In the genomic region with DNA sequence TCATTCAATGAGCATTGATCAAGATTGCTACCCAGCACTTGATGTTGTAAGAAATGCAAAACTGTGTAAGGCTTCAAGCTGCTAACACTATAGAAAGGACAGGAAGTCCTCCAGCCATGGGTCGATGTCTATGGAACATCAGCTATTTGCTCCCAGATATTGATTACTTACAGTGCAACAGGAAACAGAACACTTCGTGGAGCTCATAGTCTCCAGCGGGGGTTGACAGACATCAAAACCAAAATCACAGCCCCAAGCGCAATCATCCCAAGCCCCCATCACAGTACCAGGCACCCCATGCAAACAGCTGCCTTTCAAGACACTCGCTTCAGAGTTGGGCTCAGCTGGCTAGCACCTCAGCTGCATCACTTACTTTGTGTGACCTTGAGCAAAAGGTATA, we compare ENCODE assay signal across 1 cellular context.
TF ChIP-seq lines count a peak whose summit lies in the region.

No MANE protein-coding gene starts in this region.

TF ChIP-seq in HepG2, 621 proteins besides CTCF, POLR2A, EP300 and RAD21 (continued from another document and continues in another):
- no peak for TF ChIP-seq RERE (CRISPR knock-in tag; IDR thresholded peaks at IDR 0.05; ENCODE audit: low read depth)
- no peak for TF ChIP-seq SUZ12 (IDR thresholded peaks at IDR 0.05; ENCODE audit: low read depth, low read length)
- peak; percentile 11; the same call in 1 of the 2 replicates for TF ChIP-seq THAP11 (CRISPR knock-in tag; IDR thresholded peaks at IDR 0.05)
- no peak for TF ChIP-seq SRSF1 (optimal IDR thresholded peaks at IDR 0.05; ENCODE audit: low read depth, low read length)
- no peak for TF ChIP-seq ZNF720 (CRISPR knock-in tag; IDR thresholded peaks at IDR 0.05)
- TF ChIP-seq RFX1 (IDR thresholded peaks at IDR 0.05), result no peak
- TF ChIP-seq TCF12 (IDR thresholded peaks at IDR 0.05), result no peak
- no peak for TF ChIP-seq TCF12 (CRISPR knock-in tag; IDR thresholded peaks at IDR 0.05)
- TF ChIP-seq, protein P1, sequence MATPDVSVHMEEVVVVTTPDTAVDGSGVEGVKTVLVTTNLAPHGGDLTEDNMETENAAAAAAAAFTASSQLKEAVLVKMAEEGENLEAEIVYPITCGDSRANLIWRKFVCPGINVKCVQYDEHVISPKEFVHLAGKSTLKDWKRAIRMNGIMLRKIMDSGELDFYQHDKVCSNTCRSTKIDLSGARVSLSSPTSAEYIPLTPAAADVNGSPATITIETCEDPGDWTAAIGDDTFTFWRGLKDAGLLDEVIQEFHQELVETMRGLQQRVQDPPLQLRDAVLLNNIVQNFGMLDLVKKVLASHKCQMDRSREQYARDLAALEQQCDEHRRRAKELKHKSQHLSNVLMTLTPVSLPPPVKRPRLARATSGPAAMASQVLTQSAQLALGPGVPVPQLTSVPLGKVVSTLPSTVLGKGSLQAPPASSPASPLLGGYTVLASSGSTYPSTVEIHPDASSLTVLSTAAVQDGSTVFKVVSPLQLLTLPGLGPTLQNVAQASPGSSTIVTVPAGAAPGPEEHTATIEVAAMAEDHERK (CRISPR knock-in tag; IDR thresholded peaks at IDR 0.05; ENCODE audit: low read depth), result no peak
- no peak for TF ChIP-seq ZNF530 (CRISPR knock-in tag; IDR thresholded peaks at IDR 0.05; ENCODE audit: low read depth)
- no peak for TF ChIP-seq SOX13 (IDR thresholded peaks at IDR 0.05)
- TF ChIP-seq SOX13 (CRISPR knock-in tag; conservative IDR thresholded peaks at IDR 0.05 in 1 of 2, IDR thresholded peaks at IDR 0.05 in 1 of 2), result 0 out of 4 replicates have a peak, but pooled peaks of 1 of the 2 experiments have one; percentile 29
- TF ChIP-seq ZSCAN21 (CRISPR knock-in tag; IDR thresholded peaks at IDR 0.05; ENCODE audit: borderline replicate concordance), result no peak
- TF ChIP-seq HHEX (CRISPR knock-in tag; IDR thresholded peaks at IDR 0.05), result no peak
- TF ChIP-seq AFF4 (CRISPR knock-in tag; IDR thresholded peaks at IDR 0.05), result no peak
- no peak for TF ChIP-seq ZNF343 (CRISPR knock-in tag; IDR thresholded peaks at IDR 0.05)
- TF ChIP-seq, protein P2, sequence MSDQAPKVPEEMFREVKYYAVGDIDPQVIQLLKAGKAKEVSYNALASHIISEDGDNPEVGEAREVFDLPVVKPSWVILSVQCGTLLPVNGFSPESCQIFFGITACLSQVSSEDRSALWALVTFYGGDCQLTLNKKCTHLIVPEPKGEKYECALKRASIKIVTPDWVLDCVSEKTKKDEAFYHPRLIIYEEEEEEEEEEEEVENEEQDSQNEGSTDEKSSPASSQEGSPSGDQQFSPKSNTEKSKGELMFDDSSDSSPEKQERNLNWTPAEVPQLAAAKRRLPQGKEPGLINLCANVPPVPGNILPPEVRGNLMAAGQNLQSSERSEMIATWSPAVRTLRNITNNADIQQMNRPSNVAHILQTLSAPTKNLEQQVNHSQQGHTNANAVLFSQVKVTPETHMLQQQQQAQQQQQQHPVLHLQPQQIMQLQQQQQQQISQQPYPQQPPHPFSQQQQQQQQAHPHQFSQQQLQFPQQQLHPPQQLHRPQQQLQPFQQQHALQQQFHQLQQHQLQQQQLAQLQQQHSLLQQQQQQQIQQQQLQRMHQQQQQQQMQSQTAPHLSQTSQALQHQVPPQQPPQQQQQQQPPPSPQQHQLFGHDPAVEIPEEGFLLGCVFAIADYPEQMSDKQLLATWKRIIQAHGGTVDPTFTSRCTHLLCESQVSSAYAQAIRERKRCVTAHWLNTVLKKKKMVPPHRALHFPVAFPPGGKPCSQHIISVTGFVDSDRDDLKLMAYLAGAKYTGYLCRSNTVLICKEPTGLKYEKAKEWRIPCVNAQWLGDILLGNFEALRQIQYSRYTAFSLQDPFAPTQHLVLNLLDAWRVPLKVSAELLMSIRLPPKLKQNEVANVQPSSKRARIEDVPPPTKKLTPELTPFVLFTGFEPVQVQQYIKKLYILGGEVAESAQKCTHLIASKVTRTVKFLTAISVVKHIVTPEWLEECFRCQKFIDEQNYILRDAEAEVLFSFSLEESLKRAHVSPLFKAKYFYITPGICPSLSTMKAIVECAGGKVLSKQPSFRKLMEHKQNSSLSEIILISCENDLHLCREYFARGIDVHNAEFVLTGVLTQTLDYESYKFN (CRISPR knock-in tag; conservative IDR thresholded peaks at IDR 0.05), result peak; percentile 87
- peak; percentile 38; the same call in 1 of the 2 replicates for TF ChIP-seq RCOR2 (CRISPR knock-in tag; IDR thresholded peaks at IDR 0.05)
- no peak for TF ChIP-seq ELF4 (CRISPR knock-in tag; IDR thresholded peaks at IDR 0.05; ENCODE audit: borderline replicate concordance)
- TF ChIP-seq ZNF263 (CRISPR knock-in tag; IDR thresholded peaks at IDR 0.05), result peak; percentile 27; the same call in 1 of the 2 replicates
- no peak for TF ChIP-seq MZF1 (CRISPR knock-in tag; IDR thresholded peaks at IDR 0.05; ENCODE audit: borderline replicate concordance)
- TF ChIP-seq TAF1 (CRISPR knock-in tag; IDR thresholded peaks at IDR 0.05), result no peak
- TF ChIP-seq SNAPC5 (CRISPR knock-in tag; IDR thresholded peaks at IDR 0.05; ENCODE audit: borderline replicate concordance), result no peak
- no peak for TF ChIP-seq NRL (CRISPR knock-in tag; IDR thresholded peaks at IDR 0.05; ENCODE audit: borderline replicate concordance)
- peak; percentile 32; the same call in 1 of the 2 replicates for TF ChIP-seq FOSL2 (CRISPR knock-in tag; IDR thresholded peaks at IDR 0.05)
- no peak for TF ChIP-seq RAD51 (IDR thresholded peaks at IDR 0.05; ENCODE audit: borderline replicate concordance)
- no peak for TF ChIP-seq ZNF382 (CRISPR knock-in tag; IDR thresholded peaks at IDR 0.05; ENCODE audit: borderline replicate concordance)
- TF ChIP-seq KMT2A (CRISPR knock-in tag; IDR thresholded peaks at IDR 0.05), result no peak
- TF ChIP-seq HIVEP1 (CRISPR knock-in tag; IDR thresholded peaks at IDR 0.05), result no peak
- no peak for TF ChIP-seq KDM5B (CRISPR knock-in tag; IDR thresholded peaks at IDR 0.05; ENCODE audit: borderline replicate concordance)
- TF ChIP-seq EED (CRISPR knock-in tag; IDR thresholded peaks at IDR 0.05), result no peak
- no peak for TF ChIP-seq RORA (CRISPR knock-in tag; IDR thresholded peaks at IDR 0.05)
- no peak for TF ChIP-seq ZSCAN30 (CRISPR knock-in tag; IDR thresholded peaks at IDR 0.05)
- no peak for TF ChIP-seq NPAS2 (CRISPR knock-in tag; IDR thresholded peaks at IDR 0.05; ENCODE audit: borderline replicate concordance)
- TF ChIP-seq, protein P3, sequence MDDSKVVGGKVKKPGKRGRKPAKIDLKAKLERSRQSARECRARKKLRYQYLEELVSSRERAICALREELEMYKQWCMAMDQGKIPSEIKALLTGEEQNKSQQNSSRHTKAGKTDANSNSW (CRISPR knock-in tag; IDR thresholded peaks at IDR 0.05; ENCODE audit: borderline replicate concordance), result no peak
- no peak for TF ChIP-seq ZNF816 (CRISPR knock-in tag; IDR thresholded peaks at IDR 0.05; ENCODE audit: borderline replicate concordance)
- 0 out of 2 replicates have a peak, but pooled peaks have one; percentile 46 for TF ChIP-seq MIER3 (CRISPR knock-in tag; IDR thresholded peaks at IDR 0.05; ENCODE audit: borderline replicate concordance)
- TF ChIP-seq IRF2 (CRISPR knock-in tag; IDR thresholded peaks at IDR 0.05), result no peak
- TF ChIP-seq ZNF30 (CRISPR knock-in tag; IDR thresholded peaks at IDR 0.05), result no peak
- TF ChIP-seq ZNF883 (CRISPR knock-in tag; IDR thresholded peaks at IDR 0.05; ENCODE audit: not compliant biosample characterization), result no peak
- no peak for TF ChIP-seq GABPA (IDR thresholded peaks at IDR 0.05; ENCODE audit: low read depth, low read length)
- TF ChIP-seq GABPA (CRISPR knock-in tag; IDR thresholded peaks at IDR 0.05; ENCODE audit: low read depth), result peak; percentile 74
- TF ChIP-seq, protein P4, sequence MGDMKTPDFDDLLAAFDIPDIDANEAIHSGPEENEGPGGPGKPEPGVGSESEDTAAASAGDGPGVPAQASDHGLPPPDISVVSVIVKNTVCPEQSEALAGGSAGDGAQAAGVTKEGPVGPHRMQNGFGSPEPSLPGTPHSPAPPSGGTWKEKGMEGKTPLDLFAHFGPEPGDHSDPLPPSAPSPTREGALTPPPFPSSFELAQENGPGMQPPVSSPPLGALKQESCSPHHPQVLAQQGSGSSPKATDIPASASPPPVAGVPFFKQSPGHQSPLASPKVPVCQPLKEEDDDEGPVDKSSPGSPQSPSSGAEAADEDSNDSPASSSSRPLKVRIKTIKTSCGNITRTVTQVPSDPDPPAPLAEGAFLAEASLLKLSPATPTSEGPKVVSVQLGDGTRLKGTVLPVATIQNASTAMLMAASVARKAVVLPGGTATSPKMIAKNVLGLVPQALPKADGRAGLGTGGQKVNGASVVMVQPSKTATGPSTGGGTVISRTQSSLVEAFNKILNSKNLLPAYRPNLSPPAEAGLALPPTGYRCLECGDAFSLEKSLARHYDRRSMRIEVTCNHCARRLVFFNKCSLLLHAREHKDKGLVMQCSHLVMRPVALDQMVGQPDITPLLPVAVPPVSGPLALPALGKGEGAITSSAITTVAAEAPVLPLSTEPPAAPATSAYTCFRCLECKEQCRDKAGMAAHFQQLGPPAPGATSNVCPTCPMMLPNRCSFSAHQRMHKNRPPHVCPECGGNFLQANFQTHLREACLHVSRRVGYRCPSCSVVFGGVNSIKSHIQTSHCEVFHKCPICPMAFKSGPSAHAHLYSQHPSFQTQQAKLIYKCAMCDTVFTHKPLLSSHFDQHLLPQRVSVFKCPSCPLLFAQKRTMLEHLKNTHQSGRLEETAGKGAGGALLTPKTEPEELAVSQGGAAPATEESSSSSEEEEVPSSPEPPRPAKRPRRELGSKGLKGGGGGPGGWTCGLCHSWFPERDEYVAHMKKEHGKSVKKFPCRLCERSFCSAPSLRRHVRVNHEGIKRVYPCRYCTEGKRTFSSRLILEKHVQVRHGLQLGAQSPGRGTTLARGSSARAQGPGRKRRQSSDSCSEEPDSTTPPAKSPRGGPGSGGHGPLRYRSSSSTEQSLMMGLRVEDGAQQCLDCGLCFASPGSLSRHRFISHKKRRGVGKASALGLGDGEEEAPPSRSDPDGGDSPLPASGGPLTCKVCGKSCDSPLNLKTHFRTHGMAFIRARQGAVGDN (CRISPR knock-in tag; IDR thresholded peaks at IDR 0.05), result no peak
- TF ChIP-seq HOXA7 (CRISPR knock-in tag; IDR thresholded peaks at IDR 0.05), result no peak
